Comparison of ENCODE assay signal across 35 cellular contexts in the genomic region with DNA sequence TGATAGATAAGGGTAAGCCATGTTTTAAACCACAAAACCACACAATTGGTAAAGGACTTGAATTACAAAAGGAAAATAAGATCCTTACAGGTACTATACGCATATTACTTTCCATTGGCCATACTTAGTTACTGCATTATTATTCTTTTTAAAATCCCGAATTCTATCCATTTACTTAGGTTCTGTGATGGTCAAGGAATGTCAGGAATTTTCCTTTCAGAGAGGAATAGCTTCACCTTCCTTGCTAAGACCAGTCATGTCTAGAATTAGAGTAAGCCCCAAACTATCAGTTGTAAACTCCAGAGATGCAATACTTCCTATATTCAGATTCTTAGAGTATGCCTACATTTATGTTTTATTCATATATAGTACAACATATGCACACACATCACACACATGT.
"Had no signal": no experiment of that assay in that cellular context is flagged by ENCODE, and none has a peak within 500 bp of the region (broad histone marks: within the 10 kb centered on the region; RNA-seq: fewer than 3 reads in every experiment).

No MANE protein-coding gene starts in this region.

- H3K36me3 Mint-ChIP-seq: activated naive CD8-positive, alpha-beta T cell treated with anti-CD3 and anti-CD28 coated beads for 36 hours had no signal

- H3K4me3 ChIP-seq: adrenal gland, body of pancreas, esophagus squamous epithelium, gastroesophageal sphincter had no signal

- FAIRE-seq: endothelial cell of umbilical vein had no signal

- H3K9me3 Mint-ChIP-seq: activated CD4-positive, alpha-beta memory T cell treated with anti-CD3 and anti-CD28 coated beads for 36 hours; activated CD4-positive, alpha-beta T cell treated with anti-CD3 and anti-CD28 coated beads, Interleukin-2, amount 10 ng/mL, durations not matched to agents 24 days and 14 days; activated naive CD4-positive, alpha-beta T cell treated with anti-CD3 and anti-CD28 coated beads for 36 hours; activated naive CD4-positive, alpha-beta T cell treated with anti-CD3 and anti-CD28 coated beads, Interleukin-2, amount 50 U/mL, for 24 hours; activated naive CD8-positive, alpha-beta T cell treated with anti-CD3 and anti-CD28 coated beads for 36 hours; activated naive CD8-positive, alpha-beta T cell treated with anti-CD3 and anti-CD28 coated beads, Interleukin-2, amount 50 U/mL, for 24 hours; activated T-helper 1 cell treated with anti-CD3 and anti-CD28 coated beads, Interleukin-12 subunit alpha, Interleukin-12 subunit beta, Interleukin-2, Interleukin-4 antibody, amounts not matched to agents 30 ng/mL and 10 ng/mL and 1 ng/mL, durations not matched to agents 14 hours and 24 hours and 36 hours; activated T-helper 2 cell treated with anti-CD3 and anti-CD28 coated beads, Interferon-gamma antibody, Interleukin-2, Interleukin-4, amounts not matched to agents 10 μg/mL and 5 μg/mL and 100 μg/mL, durations not matched to agents 14 hours and 24 hours and 36 hours; T-helper 2 cell treated with Interferon-gamma antibody and Interleukin-4, amounts not matched to agents 5 μg/mL and 100 μg/mL, for 36 hours had no signal

- H3K27ac ChIP-seq: adrenal gland, body of pancreas, epithelial cell of prostate, esophagus squamous epithelium, gastroesophageal sphincter, WERI-Rb-1 had no signal

- H3K27ac Mint-ChIP-seq: activated CD4-positive, alpha-beta memory T cell treated with anti-CD3 and anti-CD28 coated beads for 36 hours; activated CD4-positive, alpha-beta T cell treated with anti-CD3 and anti-CD28 coated beads for 36 hours; activated CD4-positive, alpha-beta T cell treated with anti-CD3 and anti-CD28 coated beads, Interleukin-2, amount 10 ng/mL, durations not matched to agents 24 days and 14 days; activated CD8-positive, alpha-beta memory T cell treated with anti-CD3 and anti-CD28 coated beads, Interleukin-2, amount 10 ng/mL, durations not matched to agents 7 days and 5 days; activated CD8-positive, alpha-beta T cell treated with anti-CD3 and anti-CD28 coated beads, Interleukin-2, amount 10 ng/mL, durations not matched to agents 7 days and 5 days; activated naive CD4-positive, alpha-beta T cell treated with anti-CD3 and anti-CD28 coated beads for 36 hours; activated naive CD4-positive, alpha-beta T cell treated with anti-CD3 and anti-CD28 coated beads, Interleukin-2, amount 50 U/mL, for 24 hours; activated naive CD8-positive, alpha-beta T cell treated with anti-CD3 and anti-CD28 coated beads for 36 hours; activated naive CD8-positive, alpha-beta T cell treated with anti-CD3 and anti-CD28 coated beads, Interleukin-2, amount 50 U/mL, for 24 hours; activated T-helper 1 cell treated with anti-CD3 and anti-CD28 coated beads, Interleukin-12 subunit alpha, Interleukin-12 subunit beta, Interleukin-2, Interleukin-4 antibody, amounts not matched to agents 30 ng/mL and 10 ng/mL and 1 ng/mL, durations not matched to agents 14 hours and 24 hours and 36 hours; activated T-helper 2 cell treated with anti-CD3 and anti-CD28 coated beads, Interferon-gamma antibody, Interleukin-2, Interleukin-4, amounts not matched to agents 10 μg/mL and 5 μg/mL and 100 μg/mL, durations not matched to agents 14 hours and 24 hours and 36 hours; T-helper 17 cell; T-helper 2 cell treated with Interferon-gamma antibody and Interleukin-4, amounts not matched to agents 5 μg/mL and 100 μg/mL, for 36 hours had no signal

- H3K4me1 Mint-ChIP-seq: activated CD4-positive, alpha-beta T cell treated with anti-CD3 and anti-CD28 coated beads for 36 hours; activated CD4-positive, alpha-beta T cell treated with anti-CD3 and anti-CD28 coated beads, Interleukin-2, amount 10 ng/mL, durations not matched to agents 24 days and 14 days; activated CD8-positive, alpha-beta memory T cell treated with anti-CD3 and anti-CD28 coated beads, Interleukin-2, amount 10 ng/mL, durations not matched to agents 7 days and 5 days; activated naive CD4-positive, alpha-beta T cell treated with anti-CD3 and anti-CD28 coated beads, Interleukin-2, amount 50 U/mL, for 24 hours; activated naive CD8-positive, alpha-beta T cell treated with anti-CD3 and anti-CD28 coated beads for 36 hours; activated naive CD8-positive, alpha-beta T cell treated with anti-CD3 and anti-CD28 coated beads, Interleukin-2, amount 50 U/mL, for 24 hours; T-helper 17 cell had no signal

- H3K4me3 Mint-ChIP-seq: activated CD4-positive, alpha-beta memory T cell treated with anti-CD3 and anti-CD28 coated beads for 36 hours; activated CD4-positive, alpha-beta T cell treated with anti-CD3 and anti-CD28 coated beads for 36 hours; activated CD4-positive, alpha-beta T cell treated with anti-CD3 and anti-CD28 coated beads, Interleukin-2, amount 10 ng/mL, durations not matched to agents 24 days and 14 days; activated CD8-positive, alpha-beta memory T cell treated with anti-CD3 and anti-CD28 coated beads, Interleukin-2, amount 10 ng/mL, durations not matched to agents 7 days and 5 days; activated CD8-positive, alpha-beta T cell treated with anti-CD3 and anti-CD28 coated beads, Interleukin-2, amount 10 ng/mL, durations not matched to agents 7 days and 5 days; activated naive CD4-positive, alpha-beta T cell treated with anti-CD3 and anti-CD28 coated beads for 36 hours; activated naive CD4-positive, alpha-beta T cell treated with anti-CD3 and anti-CD28 coated beads, Interleukin-2, amount 50 U/mL, for 24 hours; activated naive CD8-positive, alpha-beta T cell treated with anti-CD3 and anti-CD28 coated beads for 36 hours; activated naive CD8-positive, alpha-beta T cell treated with anti-CD3 and anti-CD28 coated beads, Interleukin-2, amount 50 U/mL, for 24 hours; activated T-helper 1 cell treated with anti-CD3 and anti-CD28 coated beads, Interleukin-12 subunit alpha, Interleukin-12 subunit beta, Interleukin-2, Interleukin-4 antibody, amounts not matched to agents 30 ng/mL and 10 ng/mL and 1 ng/mL, durations not matched to agents 14 hours and 24 hours and 36 hours; T-helper 17 cell; T-helper 2 cell treated with Interferon-gamma antibody and Interleukin-4, amounts not matched to agents 5 μg/mL and 100 μg/mL, for 36 hours had no signal

- H3K27me3 ChIP-seq: adrenal gland, body of pancreas, esophagus squamous epithelium, gastroesophageal sphincter had no signal

- ATAC-seq: activated CD4-positive, alpha-beta T cell treated with anti-CD3 and anti-CD28 coated beads for 36 hours; activated CD8-positive, alpha-beta memory T cell treated with anti-CD3 and anti-CD28 coated beads, Interleukin-2, amount 10 ng/mL, durations not matched to agents 7 days and 5 days; activated CD8-positive, alpha-beta T cell treated with anti-CD3 and anti-CD28 coated beads, Interleukin-2, amount 10 ng/mL, durations not matched to agents 7 days and 5 days; activated naive CD8-positive, alpha-beta T cell treated with anti-CD3 and anti-CD28 coated beads, Interleukin-2, amount 50 U/mL, for 24 hours; body of pancreas; gastroesophageal sphincter; T-helper 17 cell had no signal

- DNase-seq: activated CD4-positive, alpha-beta memory T cell treated with anti-CD3 and anti-CD28 coated beads for 36 hours; activated CD4-positive, alpha-beta T cell treated with anti-CD3 and anti-CD28 coated beads for 36 hours; activated CD4-positive, alpha-beta T cell treated with anti-CD3 and anti-CD28 coated beads, Interleukin-2, amount 10 ng/mL, durations not matched to agents 24 days and 14 days; activated CD4-positive, CD25-positive, alpha-beta regulatory T cell; activated CD4-positive, CD25-positive, alpha-beta regulatory T cell treated with anti-CD3 and anti-CD28 coated beads, Interleukin-2, amount 50 U/mL, for 72 hours; activated CD8-positive, alpha-beta memory T cell treated with anti-CD3 and anti-CD28 coated beads, Interleukin-2, amount 10 ng/mL, durations not matched to agents 7 days and 5 days; activated CD8-positive, alpha-beta memory T cell treated with anti-CD3 and anti-CD28 coated beads, Interleukin-2, amount 50 U/mL, for 4 hours; activated CD8-positive, alpha-beta T cell treated with anti-CD3 and anti-CD28 coated beads, Interleukin-2, amount 10 ng/mL, durations not matched to agents 7 days and 5 days; activated effector memory CD4-positive, alpha-beta T cell treated with anti-CD3 and anti-CD28 coated beads, Interleukin-2, amount 50 U/mL, for 16 hours; activated naive CD4-positive, alpha-beta T cell treated with anti-CD3 and anti-CD28 coated beads for 36 hours; activated naive CD8-positive, alpha-beta T cell treated with anti-CD3 and anti-CD28 coated beads for 36 hours; activated naive CD8-positive, alpha-beta T cell treated with anti-CD3 and anti-CD28 coated beads, Interleukin-2, amount 50 U/mL, for 24 hours; activated T-cell treated with anti-CD3 and anti-CD28 coated beads, Interleukin-2, amount 50 U/mL, for 1 hour; activated T-cell treated with anti-CD3 and anti-CD28 coated beads, Interleukin-2, amount 50 U/mL, for 48 hours; adrenal gland; amygdala; aorta; body of pancreas; caudate nucleus; cortex of kidney; dermis blood vessel endothelial cell; effector CD8-positive, alpha-beta T cell; esophagus squamous epithelium; foreskin melanocyte; T-helper 1 cell; T-helper 17 cell; T1000; WERI-Rb-1 had no signal

- H3K36me3 ChIP-seq: adrenal gland had no signal

- H3K4me1 ChIP-seq: adrenal gland, esophagus squamous epithelium, gastroesophageal sphincter had no signal

- H3K9me3 ChIP-seq: adrenal gland, body of pancreas, esophagus squamous epithelium, gastroesophageal sphincter had no signal

- H3K27me3 Mint-ChIP-seq: activated CD4-positive, alpha-beta memory T cell treated with anti-CD3 and anti-CD28 coated beads for 36 hours; activated CD4-positive, alpha-beta T cell treated with anti-CD3 and anti-CD28 coated beads for 36 hours; activated CD4-positive, alpha-beta T cell treated with anti-CD3 and anti-CD28 coated beads, Interleukin-2, amount 10 ng/mL, durations not matched to agents 24 days and 14 days; activated CD8-positive, alpha-beta memory T cell treated with anti-CD3 and anti-CD28 coated beads, Interleukin-2, amount 10 ng/mL, durations not matched to agents 7 days and 5 days; activated naive CD4-positive, alpha-beta T cell treated with anti-CD3 and anti-CD28 coated beads, Interleukin-2, amount 50 U/mL, for 24 hours; activated naive CD8-positive, alpha-beta T cell treated with anti-CD3 and anti-CD28 coated beads for 36 hours; activated naive CD8-positive, alpha-beta T cell treated with anti-CD3 and anti-CD28 coated beads, Interleukin-2, amount 50 U/mL, for 24 hours; T-helper 17 cell had no signal
